8 cellular contexts compared by ENCODE assay signal in the genomic region with DNA sequence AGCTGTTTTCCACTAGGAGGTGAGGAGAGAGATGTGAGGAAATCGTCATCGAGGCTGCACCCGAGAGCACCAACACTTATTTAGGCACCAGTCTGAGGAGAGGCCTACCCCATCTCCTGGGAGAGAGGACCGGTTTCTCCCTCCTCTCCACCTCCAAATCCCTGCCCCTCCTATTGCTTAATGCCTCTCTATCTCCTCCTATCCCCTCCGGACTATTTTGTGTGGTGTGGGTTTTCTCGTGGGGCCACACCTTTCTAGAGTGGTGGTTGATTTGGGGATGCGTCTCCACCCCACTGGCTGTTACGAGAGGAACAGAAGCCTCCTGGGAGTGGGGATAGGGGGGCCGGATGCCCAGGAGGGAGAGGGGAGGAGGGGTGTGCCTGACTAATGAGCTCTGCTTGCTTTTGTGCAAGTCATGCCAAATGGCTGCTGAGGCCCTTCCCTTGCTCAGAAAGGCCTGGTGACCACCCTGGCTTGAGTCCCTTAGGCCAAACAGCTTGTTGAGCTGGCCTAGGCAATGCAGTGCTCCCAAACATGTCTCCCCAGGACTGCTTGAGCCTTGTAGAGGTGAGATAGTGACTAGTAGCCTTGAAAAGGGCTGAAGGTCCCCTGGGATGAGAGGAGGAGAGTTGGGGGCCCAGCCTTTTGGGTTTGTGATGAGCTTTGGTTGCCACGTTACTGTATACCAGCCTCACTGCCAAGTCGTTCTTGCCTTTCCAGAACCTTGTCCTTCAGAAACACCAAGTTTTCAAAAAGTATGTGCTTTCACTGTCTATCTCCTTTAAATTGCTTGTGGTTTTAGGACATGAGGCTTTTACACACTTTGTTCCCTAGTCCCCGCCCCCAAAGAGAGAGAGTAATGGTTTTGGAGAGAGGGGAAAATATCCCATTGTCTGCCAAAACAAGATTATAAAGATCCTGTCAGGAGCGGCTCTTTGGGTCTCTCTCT. TPM values are rescaled to one million over a fixed set of nuclear protein-coding genes. Genes with fewer than 3 reads are reported as not detected.
A peak's percentile ranks its signal among the peaks of the same experiment; 100 is the strongest.
DNase-seq lines count a peak whose midpoint lies in the region; TF ChIP-seq lines count a peak whose summit lies in the region.

No MANE protein-coding gene starts in this region.

- H3K9me3 ChIP-seq in muscle layer of colon (ENCODE audit: low read length), result no peaks in the 10 kb centered on the region

- H3K4me3 ChIP-seq in H7 (ENCODE audit: insufficient read depth, low read depth, low read length) (peak overlapping the region; percentile 52), muscle layer of colon (ENCODE audit: low read depth in 1 of 2, low read length in 2 of 2) (peak overlapping the region; percentile 59 to 63)

- peaks cover 40% of the 10 kb centered on the region for H3K4me1 ChIP-seq in muscle layer of colon (ENCODE audit: insufficient read depth, low read length)

- H3K27ac ChIP-seq in muscle layer of colon (ENCODE audit: low read depth, low read length) (peak overlapping the region; percentile 80), substantia nigra (ENCODE audit: low read depth, low read length, poor library complexity, severe bottlenecking) (peak overlapping the region; percentile 75)

- no peak for TF ChIP-seq POLR2A in erythroblast (IDR thresholded peaks at IDR 0.05; ENCODE audit: low read length)

- peak overlapping the region; percentile 88 for H3K9ac ChIP-seq in muscle layer of colon (ENCODE audit: low read length)

- H3K36me3 ChIP-seq in H7 (replicated peaks; ENCODE audit: control insufficient read depth, insufficient read depth, low read length), result no peaks in the 10 kb centered on the region
- H3K36me3 ChIP-seq in muscle layer of colon (ENCODE audit: insufficient read depth, low read length), result no peaks in the 10 kb centered on the region

- H3K27me3 ChIP-seq in H7 (ENCODE audit: control insufficient read depth, insufficient read depth, low read length) (no peaks in the 10 kb centered on the region), muscle layer of colon (ENCODE audit: control insufficient read depth in 1 of 2, insufficient read depth in 2 of 2, low read length in 2 of 2) (peaks cover 0 to 5% of the 10 kb centered on the region in 2 donors)

- DNase-seq in DMS153 (lab: John Stamatoyannopoulos, UW) (peak; percentile 47), H7 (peak; percentile 50), NOMO-1 treated with DMSO at 0.1 percent for 48 hours (lab: John Stamatoyannopoulos, UW; ENCODE audit: unreplicated experiment) (peak; percentile 81), activated T-cell treated with anti-CD3 and anti-CD28 coated beads for 1 hour (ENCODE audit: low read depth) (peak; percentile 31), erythroblast (lab: John Stamatoyannopoulos, UW) (peak; percentile 70 to 78), substantia nigra (lab: John Stamatoyannopoulos, UW) (peak in 43 of 49 donors; percentile 1 to 52 (median 12)), NCI-H345 (lab: John Stamatoyannopoulos, UW) (no peak)

RNA-seq across cellular contexts. Expression of a gene that starts 1.2 kb away (rescaled TPM):
- 175 and 186 TPM in 2 replicates for total RNA-seq in H7 (2014; rRNA removed; shearing (Covaris generic))
